ENCODE assay signal across 23 cellular contexts in the genomic region with DNA sequence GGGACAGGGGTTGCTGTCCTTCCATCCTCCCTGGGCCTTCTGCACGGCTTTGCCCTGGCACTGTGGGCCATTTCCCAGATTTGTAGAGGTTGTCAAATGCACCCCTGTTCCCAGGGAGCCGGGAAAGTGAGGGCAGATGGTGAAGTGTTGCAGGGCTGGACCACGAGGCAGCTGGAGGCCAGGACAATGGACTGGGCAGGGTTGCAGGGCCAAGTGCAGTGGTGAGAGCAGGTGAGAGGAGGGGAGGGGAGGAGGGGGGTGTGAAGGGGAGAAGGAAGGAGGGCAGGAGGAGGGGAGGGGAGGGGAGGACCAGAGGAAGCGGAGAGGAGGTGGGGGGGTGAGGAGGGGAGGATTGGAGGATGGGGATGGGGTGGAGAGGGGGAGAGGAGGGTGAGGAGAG.
"Had no signal": no experiment of that assay in that cellular context is flagged by ENCODE, and none has a peak within 500 bp of the region (broad histone marks: within the 10 kb centered on the region; RNA-seq: fewer than 3 reads in every experiment).

No MANE protein-coding gene starts in this region.

- ATAC-seq: activated CD8-positive, alpha-beta memory T cell treated with anti-CD3 and anti-CD28 coated beads, Interleukin-2, amount 10 ng/mL, durations not matched to agents 7 days and 5 days; activated CD8-positive, alpha-beta T cell treated with anti-CD3 and anti-CD28 coated beads for 36 hours; body of pancreas; mucosa of descending colon; stimulated activated naive B cell treated with anti-CD40 and anti-IgM and Interleukin-4, amounts not matched to agents 10 μg/mL and 1 μg/mL and 100 μg/mL, for 72 hours had no signal

- H3K36me3 ChIP-seq: cardiac muscle cell, heart right ventricle, lower lobe of right lung, neural progenitor cell, transverse colon had no signal

- H3K9me3 ChIP-seq: body of pancreas, heart right ventricle, lower lobe of right lung, mucosa of descending colon, transverse colon had no signal

- H3K4me3 ChIP-seq: body of pancreas, cardiac muscle cell, heart right ventricle, lower lobe of right lung, mucosa of descending colon, neural progenitor cell, transverse colon had no signal

- H3K27ac ChIP-seq: body of pancreas, cardiac muscle cell, heart right ventricle, lower lobe of right lung, neural progenitor cell, transverse colon had no signal

- H3K9ac ChIP-seq: neural progenitor cell had no signal

- FAIRE-seq: endometrium, urothelium cell line had no signal

- DNase-seq: activated CD4-positive, alpha-beta T cell treated with anti-CD3 and anti-CD28 coated beads, Interleukin-2, amount 10 ng/mL, durations not matched to agents 7 days and 5 days; activated CD4-positive, CD25-positive, alpha-beta regulatory T cell treated with anti-CD3 and anti-CD28 coated beads, Interleukin-2, amount 50 U/mL, for 72 hours; activated CD8-positive, alpha-beta T cell treated with anti-CD3 and anti-CD28 coated beads for 36 hours; activated gamma-delta T cell treated with Interleukin-2 at 50 U/mL for 16 hours; activated T-cell treated with anti-CD3 and anti-CD28 coated beads for 4 hours; anterior cingulate cortex; body of pancreas; heart right ventricle; islet precursor cell; lower lobe of right lung; mesendoderm; mucosa of descending colon; naive B cell; retina; stimulated activated CD4-positive, alpha-beta T cell treated with anti-CD3 and anti-CD28 coated beads, Interleukin-2, amount 100 ng/mL, for 48 hours; stimulated activated CD8-positive, alpha-beta memory T cell treated with anti-CD3 and anti-CD28 coated beads, Interleukin-4, amount 100 ng/mL, for 48 hours; stimulated activated naive B cell treated with anti-CD40 and anti-IgM and Interleukin-4, amounts not matched to agents 10 μg/mL and 1 μg/mL and 100 μg/mL, for 72 hours; transverse colon had no signal

- H3K4me1 ChIP-seq: body of pancreas, heart right ventricle, lower lobe of right lung, transverse colon had no signal
